Comparison of ENCODE assay signal across 19 cellular contexts in genomic region chr1:117342397-117342796, GRCh38. TPM values are rescaled to one million over a fixed set of nuclear protein-coding genes. Genes with fewer than 3 reads are reported as not detected.
DNase-seq lines count a peak whose midpoint lies in the region; ATAC-seq and FAIRE-seq lines count a peak whose summit lies in the region.
"Had no signal": no experiment of that assay in that cellular context is flagged by ENCODE, and none has a peak within 500 bp of the region (broad histone marks: within the 10 kb centered on the region; RNA-seq: fewer than 3 reads in every experiment).

No MANE protein-coding gene starts in this region.

- H3K27ac Mint-ChIP-seq in activated T-cell treated with anti-CD3 and anti-CD28 coated beads, Interleukin-2, amount 50 U/mL, for 72 hours: peak overlapping the region; percentile 31
- H3K27ac Mint-ChIP-seq in activated T-helper 17 cell treated with anti-CD3 and anti-CD28 coated beads, Interleukin-2, amount 50 U/mL, for 72 hours: no peak overlapping the region
- H3K27ac Mint-ChIP-seq: CD14-positive monocyte had no signal

- peaks cover 33% of the 10 kb centered on the region for H3K4me1 Mint-ChIP-seq in activated T-cell treated with anti-CD3 and anti-CD28 coated beads, Interleukin-2, amount 50 U/mL, for 72 hours (ENCODE audit: low read depth)
- peaks cover 17% of the 10 kb centered on the region for H3K4me1 Mint-ChIP-seq in activated T-helper 17 cell treated with anti-CD3 and anti-CD28 coated beads, Interleukin-2, amount 50 U/mL, for 72 hours
- H3K4me1 Mint-ChIP-seq: CD14-positive monocyte had no signal

- H3K4me3 Mint-ChIP-seq in activated T-cell treated with anti-CD3 and anti-CD28 coated beads, Interleukin-2, amount 50 U/mL, for 72 hours: peak overlapping the region in 1 of 2 donors; percentile 1
- H3K4me3 Mint-ChIP-seq in activated T-helper 17 cell treated with anti-CD3 and anti-CD28 coated beads, Interleukin-2, amount 50 U/mL, for 72 hours: peak overlapping the region; percentile 2
- H3K4me3 Mint-ChIP-seq: CD14-positive monocyte had no signal

- WGBS in small intestine, 3 donors: 37 to 66% (median 42%) methylated on average over 2 of the region's 2 CpGs

- no peak for DNase-seq in activated T-cell treated with anti-CD3 and anti-CD28 coated beads, Interleukin-2, amount 50 U/mL, for 72 hours
- DNase-seq in activated T-cell treated with anti-CD3 and anti-CD28 coated beads for 4 hours (no peak), HT1080 (ENCODE audit: low read depth) (peak; percentile 10), small intestine (peak; percentile 50), NCI-H1105 (lab: John Stamatoyannopoulos, UW) (no peak), anterior cingulate cortex (lab: John Stamatoyannopoulos, UW) (no peak)
- DNase-seq: 8988T; Calu3; DMS53; HCEC 1CT; KBM-7; NCI-H1105 treated with DMSO at 0.1 percent for 48 hours; NCI-H1694 treated with DMSO at 0.1 percent for 48 hours; NCI-H345; NCI-H526 treated with DMSO at 0.1 percent for 48 hours; NK-92 treated with Interleukin-12 subunit alpha and Interleukin-12 subunit beta, amount 100 ng/mL, for 24 hours had no signal

- FAIRE-seq in small intestine (lab: Jason Lieb, UNC): no peak

- H3K9me3 Mint-ChIP-seq in activated T-cell treated with anti-CD3 and anti-CD28 coated beads, Interleukin-2, amount 50 U/mL, for 72 hours: peaks cover 2 to 3% of the 10 kb centered on the region in 2 donors
- H3K9me3 Mint-ChIP-seq in activated T-helper 17 cell treated with anti-CD3 and anti-CD28 coated beads, Interleukin-2, amount 50 U/mL, for 72 hours: no peaks in the 10 kb centered on the region

- H3K4me1 ChIP-seq in small intestine (ENCODE audit: control insufficient read depth in 2 of 2, insufficient read depth in 1 of 2, low read depth in 1 of 2, low read length in 1 of 2): peaks cover 0 to 2% of the 10 kb centered on the region in 2 donors

- H3K9me3 ChIP-seq in small intestine (ENCODE audit: control insufficient read depth, low read depth): no peaks in the 10 kb centered on the region

- no peaks in the 10 kb centered on the region for H3K36me3 Mint-ChIP-seq in activated T-cell treated with anti-CD3 and anti-CD28 coated beads, Interleukin-2, amount 50 U/mL, for 72 hours (ENCODE audit: insufficient read depth in 2 of 2)
- H3K36me3 Mint-ChIP-seq in activated T-helper 17 cell treated with anti-CD3 and anti-CD28 coated beads, Interleukin-2, amount 50 U/mL, for 72 hours (ENCODE audit: low read depth): no peaks in the 10 kb centered on the region
- H3K36me3 Mint-ChIP-seq: CD14-positive monocyte had no signal

- H3K27ac ChIP-seq in small intestine (ENCODE audit: low read depth in 1 of 2, low read length in 1 of 2): no peak overlapping the region

- H3K36me3 ChIP-seq in small intestine (ENCODE audit: control insufficient read depth in 2 of 2, insufficient read depth in 2 of 2, low read length in 2 of 2): no peaks in the 10 kb centered on the region

- ATAC-seq in activated T-cell treated with anti-CD3 and anti-CD28 coated beads, Interleukin-2, amount 50 U/mL, for 72 hours (replicated peaks in 1 of 2): no peak
- ATAC-seq in activated T-helper 17 cell treated with anti-CD3 and anti-CD28 coated beads, Interleukin-2, amount 50 U/mL, for 72 hours (replicated peaks): no peak
- ATAC-seq in HG03442 (IDR thresholded peaks at IDR 0.05; ENCODE audit: unreplicated experiment): no peak

- peaks cover 0 to 2% of the 10 kb centered on the region in 2 donors for H3K27me3 ChIP-seq in small intestine (ENCODE audit: control insufficient read depth in 2 of 2, insufficient read depth in 2 of 2, low read length in 2 of 2)

- no peak overlapping the region for H3K4me3 ChIP-seq in small intestine (ENCODE audit: low read depth in 1 of 2, low read length in 2 of 2)

- no peaks in the 10 kb centered on the region for H3K27me3 Mint-ChIP-seq in activated T-cell treated with anti-CD3 and anti-CD28 coated beads, Interleukin-2, amount 50 U/mL, for 72 hours (ENCODE audit: low read depth)
- H3K27me3 Mint-ChIP-seq in activated T-helper 17 cell treated with anti-CD3 and anti-CD28 coated beads, Interleukin-2, amount 50 U/mL, for 72 hours: no peaks in the 10 kb centered on the region

RNA-seq across cellular contexts. Expression of gene MAN1A2, which starts 24.9 kb away (rescaled TPM):
- 10 to 100 TPM; 27.6 to 29.1 TPM for total RNA-seq in activated T-cell treated with anti-CD3 and anti-CD28 coated beads, Interleukin-2, amount 50 U/mL, for 72 hours
- total RNA-seq in HT1080 (2014; rRNA removed; shearing (Covaris generic)): 21.4 and 28.6 TPM in 2 replicates
- 18.7 and 24.4 TPM in 2 replicates for polyA plus RNA-seq in HT1080 (2015; cell fraction: cytosol; rRNA removed)
- polyA plus RNA-seq in HT1080 (2015; cell fraction: nucleus; rRNA removed): 19.8 and 23.5 TPM in 2 replicates
- 10 to 100 TPM; 26.1 to 26.5 TPM for total RNA-seq in activated T-helper 17 cell treated with anti-CD3 and anti-CD28 coated beads, Interleukin-2, amount 50 U/mL, for 72 hours
- 10 to 100 TPM in 1 of 3 donors, 1 to 10 TPM in 2; 3.5 to 12.8 (median 3.6) TPM for polyA plus RNA-seq in small intestine

Comparison
In these comparisons a context has a peak if more than half of its experiments do, and no peak if none do; other contexts are left out.
1. DNase-seq: peak in HT1080 (single experiment) and small intestine (single experiment); none in activated T-cell treated with anti-CD3 and anti-CD28 coated beads, Interleukin-2, amount 50 U/mL, for 72 hours (0 of 2), activated T-cell treated with anti-CD3 and anti-CD28 coated beads for 4 hours (single experiment), NCI-H1105 (single experiment) and anterior cingulate cortex (0 of 58).